In the genomic region with DNA sequence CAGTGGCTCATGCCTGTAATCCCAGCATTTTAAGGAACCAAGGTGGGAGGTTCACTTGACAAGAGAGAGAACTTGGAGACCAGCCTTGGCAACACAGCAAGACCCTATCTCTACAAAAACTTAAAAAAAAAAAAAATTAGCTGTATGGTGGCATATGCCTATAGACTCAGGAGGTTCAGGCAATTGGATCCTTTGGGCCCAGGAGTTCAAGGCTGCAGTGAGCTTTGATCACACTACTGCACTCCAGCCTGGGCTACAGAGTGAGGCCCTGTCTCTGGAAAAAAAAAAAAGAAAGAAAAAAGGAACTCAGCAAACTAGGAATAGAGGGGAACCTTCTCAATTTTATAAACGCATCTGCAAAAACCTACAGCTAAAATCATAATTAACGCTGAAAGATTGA, we compare ENCODE assay signal across 33 cellular contexts. TPM values are rescaled to one million over a fixed set of nuclear protein-coding genes. Genes with fewer than 3 reads are reported as not detected.
"Had no signal": no experiment of that assay in that cellular context is flagged by ENCODE, and none has a peak within 500 bp of the region (broad histone marks: within the 10 kb centered on the region; RNA-seq: fewer than 3 reads in every experiment).

No MANE protein-coding gene starts in this region.

- ATAC-seq: activated naive CD8-positive, alpha-beta T cell treated with anti-CD3 and anti-CD28 coated beads, Interleukin-2, amount 50 U/mL, for 24 hours; activated T-cell treated with anti-CD3 and anti-CD28 coated beads, Interleukin-2, amount 50 U/mL, for 72 hours; body of pancreas; foreskin keratinocyte; gastrocnemius medialis; heart left ventricle had no signal

- H3K27ac ChIP-seq: adrenal gland, body of pancreas, cardiac muscle cell, coronary artery, dorsolateral prefrontal cortex, esophagus muscularis mucosa, foreskin keratinocyte, gastrocnemius medialis, heart left ventricle had no signal

- DNase-seq: activated CD4-positive, alpha-beta memory T cell treated with anti-CD3 and anti-CD28 coated beads, Interleukin-2, amount 10 ng/mL, durations not matched to agents 7 days and 5 days; activated CD4-positive, alpha-beta T cell treated with anti-CD3 and anti-CD28 coated beads for 4 hours; activated CD4-positive, alpha-beta T cell treated with anti-CD3 and anti-CD28 coated beads, Interleukin-2, amount 10 ng/mL, durations not matched to agents 7 days and 5 days; activated CD4-positive, alpha-beta T cell treated with anti-CD3 and anti-CD28 coated beads, Interleukin-2, amount 50 U/mL, for 4 hours; activated CD4-positive, CD25-positive, alpha-beta regulatory T cell; activated CD4-positive, CD25-positive, alpha-beta regulatory T cell treated with anti-CD3 and anti-CD28 coated beads, Interleukin-2, amount 50 U/mL, for 72 hours; activated CD8-positive, alpha-beta memory T cell treated with anti-CD3 and anti-CD28 coated beads, Interleukin-2, amount 50 U/mL, for 48 hours; activated gamma-delta T cell; activated naive CD4-positive, alpha-beta T cell; activated naive CD4-positive, alpha-beta T cell treated with anti-CD3 and anti-CD28 coated beads, Interleukin-2, amount 50 U/mL, for 16 hours; activated naive CD8-positive, alpha-beta T cell treated with anti-CD3 and anti-CD28 coated beads for 36 hours; activated naive CD8-positive, alpha-beta T cell treated with anti-CD3 and anti-CD28 coated beads, Interleukin-2, amount 50 U/mL, for 24 hours; activated T-cell treated with anti-CD3 and anti-CD28 coated beads for 4 hours; activated T-cell treated with anti-CD3 and anti-CD28 coated beads, Interleukin-2, amount 50 U/mL, for 24 hours; activated T-cell treated with anti-CD3 and anti-CD28 coated beads, Interleukin-2, amount 50 U/mL, for 72 hours; adrenal gland; amygdala; aorta; body of pancreas; central memory CD4-positive, alpha-beta T cell; cerebellar nuclear complex; dorsolateral prefrontal cortex; effector memory CD4-positive, alpha-beta T cell; erythroblast; foreskin keratinocyte; gastrocnemius medialis; glutamatergic neuron; heart left ventricle; T-helper 2 cell had no signal

- H3K4me1 Mint-ChIP-seq: activated CD4-positive, alpha-beta memory T cell treated with anti-CD3 and anti-CD28 coated beads, Interleukin-2, amount 10 ng/mL, durations not matched to agents 7 days and 5 days; activated CD4-positive, alpha-beta T cell treated with anti-CD3 and anti-CD28 coated beads, Interleukin-2, amount 10 ng/mL, durations not matched to agents 7 days and 5 days had no signal

- H3K9me3 ChIP-seq: adrenal gland, body of pancreas, esophagus muscularis mucosa, gastrocnemius medialis, heart left ventricle had no signal

- H3K36me3 Mint-ChIP-seq: activated naive CD8-positive, alpha-beta T cell treated with anti-CD3 and anti-CD28 coated beads for 36 hours had no signal

- H3K4me1 ChIP-seq: adrenal gland, esophagus muscularis mucosa, foreskin keratinocyte, gastrocnemius medialis, heart left ventricle had no signal

- H3K4me3 ChIP-seq: adrenal gland, body of pancreas, cardiac muscle cell, coronary artery, dorsolateral prefrontal cortex, esophagus muscularis mucosa, gastrocnemius medialis, heart left ventricle had no signal

- H3K27me3 Mint-ChIP-seq: activated CD4-positive, alpha-beta memory T cell treated with anti-CD3 and anti-CD28 coated beads, Interleukin-2, amount 10 ng/mL, durations not matched to agents 7 days and 5 days; activated CD4-positive, alpha-beta T cell treated with anti-CD3 and anti-CD28 coated beads, Interleukin-2, amount 10 ng/mL, durations not matched to agents 7 days and 5 days; activated naive CD8-positive, alpha-beta T cell treated with anti-CD3 and anti-CD28 coated beads for 36 hours; activated naive CD8-positive, alpha-beta T cell treated with anti-CD3 and anti-CD28 coated beads, Interleukin-2, amount 50 U/mL, for 24 hours; activated T-cell treated with anti-CD3 and anti-CD28 coated beads, Interleukin-2, amount 50 U/mL, for 24 hours; dendritic cell treated with granulocyte-macrophage colony-stimulating factor and Interleukin-4, amounts not matched to agents 40 ng/mL and 50 ng/mL, for 4 days had no signal

- H3K4me3 Mint-ChIP-seq: activated CD4-positive, alpha-beta memory T cell treated with anti-CD3 and anti-CD28 coated beads, Interleukin-2, amount 10 ng/mL, durations not matched to agents 7 days and 5 days; activated CD4-positive, alpha-beta T cell treated with anti-CD3 and anti-CD28 coated beads, Interleukin-2, amount 10 ng/mL, durations not matched to agents 7 days and 5 days; activated naive CD8-positive, alpha-beta T cell treated with anti-CD3 and anti-CD28 coated beads for 36 hours; activated naive CD8-positive, alpha-beta T cell treated with anti-CD3 and anti-CD28 coated beads, Interleukin-2, amount 50 U/mL, for 24 hours; activated T-cell treated with anti-CD3 and anti-CD28 coated beads, Interleukin-2, amount 50 U/mL, for 24 hours; activated T-cell treated with anti-CD3 and anti-CD28 coated beads, Interleukin-2, amount 50 U/mL, for 72 hours; dendritic cell treated with granulocyte-macrophage colony-stimulating factor and Interleukin-4, amounts not matched to agents 40 ng/mL and 50 ng/mL, for 4 days had no signal

- H3K27ac Mint-ChIP-seq: activated CD4-positive, alpha-beta memory T cell treated with anti-CD3 and anti-CD28 coated beads, Interleukin-2, amount 10 ng/mL, durations not matched to agents 7 days and 5 days; activated CD4-positive, alpha-beta T cell treated with anti-CD3 and anti-CD28 coated beads, Interleukin-2, amount 10 ng/mL, durations not matched to agents 7 days and 5 days; activated naive CD8-positive, alpha-beta T cell treated with anti-CD3 and anti-CD28 coated beads for 36 hours; activated naive CD8-positive, alpha-beta T cell treated with anti-CD3 and anti-CD28 coated beads, Interleukin-2, amount 50 U/mL, for 24 hours; activated T-cell treated with anti-CD3 and anti-CD28 coated beads, Interleukin-2, amount 50 U/mL, for 24 hours; activated T-cell treated with anti-CD3 and anti-CD28 coated beads, Interleukin-2, amount 50 U/mL, for 72 hours; dendritic cell treated with granulocyte-macrophage colony-stimulating factor and Interleukin-4, amounts not matched to agents 40 ng/mL and 50 ng/mL, for 4 days had no signal

- H3K9me3 Mint-ChIP-seq: activated CD4-positive, alpha-beta memory T cell treated with anti-CD3 and anti-CD28 coated beads, Interleukin-2, amount 10 ng/mL, durations not matched to agents 7 days and 5 days; activated CD4-positive, alpha-beta T cell treated with anti-CD3 and anti-CD28 coated beads, Interleukin-2, amount 10 ng/mL, durations not matched to agents 7 days and 5 days; activated naive CD8-positive, alpha-beta T cell treated with anti-CD3 and anti-CD28 coated beads for 36 hours; activated naive CD8-positive, alpha-beta T cell treated with anti-CD3 and anti-CD28 coated beads, Interleukin-2, amount 50 U/mL, for 24 hours; activated T-cell treated with anti-CD3 and anti-CD28 coated beads, Interleukin-2, amount 50 U/mL, for 24 hours; activated T-cell treated with anti-CD3 and anti-CD28 coated beads, Interleukin-2, amount 50 U/mL, for 72 hours; dendritic cell treated with granulocyte-macrophage colony-stimulating factor and Interleukin-4, amounts not matched to agents 40 ng/mL and 50 ng/mL, for 4 days had no signal

RNA-seq across cellular contexts. Expression of a gene that starts 21.8 kb away (rescaled TPM):
- polyA plus RNA-seq: aorta had no signal
